Comparison of ENCODE assay signal across 22 cellular contexts in the genomic region with DNA sequence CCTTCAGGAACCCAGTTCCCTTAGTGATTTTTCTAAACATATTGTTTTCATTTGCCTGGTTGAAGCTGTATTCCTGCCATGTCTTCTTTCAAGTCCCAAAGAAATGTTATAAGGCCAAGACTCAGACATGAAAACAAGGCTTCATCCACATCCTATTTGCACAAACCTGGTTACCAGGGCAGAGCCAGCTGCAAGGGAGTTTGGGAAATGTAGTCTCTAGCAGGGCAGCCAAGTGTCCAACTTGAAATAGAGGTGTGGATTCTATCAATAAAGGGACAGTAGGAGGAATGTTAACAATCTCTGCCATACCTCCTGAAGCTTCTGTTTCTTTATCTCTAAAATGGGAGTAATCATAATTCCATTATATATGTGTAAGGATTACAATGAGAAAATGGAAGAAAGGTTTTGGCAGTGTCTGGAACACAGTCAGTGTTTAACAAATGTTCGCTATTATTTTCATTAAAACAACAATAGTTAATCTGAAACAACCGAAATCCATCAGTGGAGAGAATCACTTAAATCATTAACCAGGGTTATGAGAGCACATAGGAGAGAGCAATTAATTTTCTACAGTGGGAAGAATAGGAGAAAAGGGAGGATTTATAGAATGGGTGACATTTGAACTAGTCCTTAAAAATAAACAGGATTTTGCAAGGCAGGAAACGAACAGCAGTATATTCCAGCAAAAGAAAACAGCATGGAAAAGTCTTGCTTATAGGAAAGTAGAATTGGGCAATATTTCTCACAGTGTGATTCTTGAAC.
"Had no signal": no experiment of that assay in that cellular context is flagged by ENCODE, and none has a peak within 500 bp of the region (broad histone marks: within the 10 kb centered on the region; RNA-seq: fewer than 3 reads in every experiment).

No MANE protein-coding gene starts in this region.

- H3K36me3 Mint-ChIP-seq: activated naive CD8-positive, alpha-beta T cell; natural killer cell treated with Interleukin-12 subunit alpha and Interleukin-12 subunit beta and Interleukin-15 and Interleukin-18, amount 100 ng/mL, for 72 hours; stimulated activated naive B cell treated with anti-CD40 and anti-IgM and Interleukin-4, amounts not matched to agents 10 μg/mL and 1 μg/mL and 100 μg/mL, for 72 hours had no signal

- H3K27ac ChIP-seq: esophagus muscularis mucosa, foreskin keratinocyte, heart right ventricle, neutrophil, stomach, thyroid gland, upper lobe of left lung, vagina had no signal

- ATAC-seq: foreskin keratinocyte; heart right ventricle; left ventricle myocardium superior; mucosa of descending colon; natural killer cell treated with Interleukin-12 subunit alpha and Interleukin-12 subunit beta and Interleukin-15 and Interleukin-18, amount 100 ng/mL, for 72 hours; stimulated activated naive B cell treated with anti-CD40 and anti-IgM and Interleukin-4, amounts not matched to agents 10 μg/mL and 1 μg/mL and 100 μg/mL, for 72 hours had no signal

- H3K4me2 ChIP-seq: smooth muscle cell had no signal

- H3K4me1 Mint-ChIP-seq: stimulated activated naive B cell treated with anti-CD40 and anti-IgM and Interleukin-4, amounts not matched to agents 10 μg/mL and 1 μg/mL and 100 μg/mL, for 72 hours had no signal

- H3K36me3 ChIP-seq: esophagus muscularis mucosa, heart right ventricle, neutrophil, stomach, thyroid gland, upper lobe of left lung, vagina had no signal

- H3K4me3 ChIP-seq: esophagus muscularis mucosa, heart right ventricle, mucosa of descending colon, smooth muscle cell, stomach, thyroid gland, upper lobe of left lung, vagina had no signal

- H3K27me3 ChIP-seq: esophagus muscularis mucosa, foreskin keratinocyte, heart right ventricle, neutrophil, stomach, thyroid gland, upper lobe of left lung, vagina had no signal

- H3K4me1 ChIP-seq: heart right ventricle, stomach, thyroid gland, upper lobe of left lung, vagina had no signal

- H3K9me3 Mint-ChIP-seq: natural killer cell treated with Interleukin-12 subunit alpha and Interleukin-12 subunit beta and Interleukin-15 and Interleukin-18, amount 100 ng/mL, for 72 hours; stimulated activated naive B cell treated with anti-CD40 and anti-IgM and Interleukin-4, amounts not matched to agents 10 μg/mL and 1 μg/mL and 100 μg/mL, for 72 hours had no signal

- H3K4me3 Mint-ChIP-seq: activated naive CD8-positive, alpha-beta T cell; natural killer cell treated with Interleukin-12 subunit alpha and Interleukin-12 subunit beta and Interleukin-15 and Interleukin-18, amount 100 ng/mL, for 72 hours; stimulated activated naive B cell treated with anti-CD40 and anti-IgM and Interleukin-4, amounts not matched to agents 10 μg/mL and 1 μg/mL and 100 μg/mL, for 72 hours had no signal

- H3K27ac Mint-ChIP-seq: activated naive CD8-positive, alpha-beta T cell; natural killer cell treated with Interleukin-12 subunit alpha and Interleukin-12 subunit beta and Interleukin-15 and Interleukin-18, amount 100 ng/mL, for 72 hours; stimulated activated naive B cell treated with anti-CD40 and anti-IgM and Interleukin-4, amounts not matched to agents 10 μg/mL and 1 μg/mL and 100 μg/mL, for 72 hours had no signal

- H3K9me3 ChIP-seq: esophagus muscularis mucosa, heart right ventricle, mucosa of descending colon, neutrophil, stomach, thyroid gland, upper lobe of left lung, vagina had no signal

- DNase-seq: activated CD4-positive, alpha-beta T cell treated with anti-CD3 and anti-CD28 coated beads for 4 hours; activated CD4-positive, alpha-beta T cell treated with anti-CD3 and anti-CD28 coated beads, Interleukin-2, amount 50 U/mL, for 4 hours; activated effector memory CD4-positive, alpha-beta T cell treated with Interleukin-2 at 50 U/mL for 16 hours; activated naive CD4-positive, alpha-beta T cell treated with Interleukin-2 at 50 U/mL for 16 hours; anterior cingulate cortex; cortex of kidney; foreskin keratinocyte; heart right ventricle; left ventricle myocardium superior; mucosa of descending colon; retina; stimulated activated CD4-positive, alpha-beta T cell treated with anti-CD3 and anti-CD28 coated beads, Interleukin-1b, Interleukin-23, amount 100 ng/mL, for 48 hours; stimulated activated naive B cell treated with anti-CD40 and anti-IgM and Interleukin-4, amounts not matched to agents 10 μg/mL and 1 μg/mL and 100 μg/mL, for 72 hours; stomach; thyroid gland; upper lobe of left lung had no signal
